Comparison of ENCODE assay signal across 8 cellular contexts in the genomic region with DNA sequence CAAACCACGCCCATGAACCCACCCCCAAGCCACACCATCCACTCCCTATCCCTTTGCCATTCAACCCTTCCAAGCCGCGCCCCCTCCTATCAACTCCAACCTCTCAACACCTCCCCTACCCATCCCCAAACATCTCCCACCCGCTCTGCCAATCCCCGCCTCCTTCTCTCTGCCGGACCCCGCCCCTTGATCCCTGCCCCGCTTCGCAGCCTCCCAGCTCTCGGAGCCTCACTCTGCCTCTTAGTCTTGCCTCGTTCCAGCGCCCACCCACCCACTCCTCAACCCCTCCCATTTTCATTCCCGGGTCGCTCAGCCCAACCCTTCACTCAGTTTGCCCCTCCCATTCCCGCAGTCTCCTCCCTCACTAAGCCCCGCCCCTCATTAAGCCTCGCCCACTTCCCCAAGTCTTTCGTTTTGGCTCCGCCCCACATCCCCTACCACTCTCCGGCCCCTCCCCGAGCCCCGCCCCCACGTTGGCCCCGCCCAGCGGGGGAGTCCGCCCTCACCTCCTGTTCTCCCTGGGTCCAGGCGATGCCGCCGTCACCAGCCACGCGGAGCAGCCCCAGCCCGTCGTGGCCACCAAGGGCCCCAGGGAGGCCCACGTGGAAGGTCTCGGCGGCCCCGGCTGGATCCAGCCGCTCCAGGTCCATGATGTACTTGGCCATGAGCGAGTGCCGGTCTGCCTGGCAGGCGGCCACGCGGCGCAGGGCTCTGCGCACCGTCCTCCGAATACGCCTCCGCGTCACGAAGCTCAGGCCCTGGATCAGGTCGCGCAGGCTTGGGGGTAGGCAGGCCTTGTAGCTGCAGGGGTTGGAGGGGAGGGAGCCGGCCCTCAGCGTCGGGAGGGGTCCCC. TPM values are rescaled to one million over a fixed set of nuclear protein-coding genes. Genes with fewer than 3 reads are reported as not detected.
A peak's percentile ranks its signal among the peaks of the same experiment; 100 is the strongest.
DNase-seq lines count a peak whose midpoint lies in the region; ATAC-seq lines count a peak whose summit lies in the region.

No MANE protein-coding gene starts in this region.

- peak; percentile 99 for DNase-seq in D341Med (ENCODE audit: low spot score)
- peak; percentile 69 for DNase-seq in NCI-H146 treated with DMSO at 0.1 percent for 48 hours (lab: John Stamatoyannopoulos, UW; ENCODE audit: unreplicated experiment)
- peak; percentile 87 for DNase-seq in activated CD4-positive, alpha-beta T cell treated with anti-CD3 and anti-CD28 coated beads, Interleukin-2, amount 10 ng/mL, durations not matched to agents 24 days and 14 days
- peak in 2 of 3 donors; percentile 22 to 24 for DNase-seq in effector memory CD4-positive, alpha-beta T cell
- DNase-seq in lung microvascular endothelial cell (ENCODE audit: low read depth in 2 of 2), result peak; percentile 68 to 84
- DNase-seq in stimulated activated CD4-positive, alpha-beta T cell treated with anti-CD3 and anti-CD28 coated beads, TNF-alpha, amount 100 ng/mL, for 24 hours (ENCODE audit: low read depth in 3 of 3), result peak in 2 of 3 experiments; percentile 56 to 74
- DNase-seq in SKM-1 (lab: John Stamatoyannopoulos, UW; ENCODE audit: unreplicated experiment), result no peak

- intact Hi-C loops in activated CD4-positive, alpha-beta T cell treated with anti-CD3 and anti-CD28 coated beads, Interleukin-2, amount 10 ng/mL, durations not matched to agents 24 days and 14 days (cut with micrococcal nuclease), result no loop called here

- no peak overlapping the region for H3K4me3 Mint-ChIP-seq in activated CD4-positive, alpha-beta T cell treated with anti-CD3 and anti-CD28 coated beads, Interleukin-2, amount 10 ng/mL, durations not matched to agents 24 days and 14 days

- no peak overlapping the region for H3K27ac Mint-ChIP-seq in activated CD4-positive, alpha-beta T cell treated with anti-CD3 and anti-CD28 coated beads, Interleukin-2, amount 10 ng/mL, durations not matched to agents 24 days and 14 days

- no peaks in the 10 kb centered on the region for H3K27me3 ChIP-seq in effector memory CD4-positive, alpha-beta T cell (replicated peaks; ENCODE audit: control insufficient read depth, insufficient read depth, low read length, poor library complexity, severe bottlenecking)

- peaks cover 83% of the 10 kb centered on the region for H3K36me3 Mint-ChIP-seq in activated CD4-positive, alpha-beta T cell treated with anti-CD3 and anti-CD28 coated beads, Interleukin-2, amount 10 ng/mL, durations not matched to agents 24 days and 14 days (ENCODE audit: low read depth)

- ATAC-seq in HG02571 (IDR thresholded peaks at IDR 0.05; ENCODE audit: unreplicated experiment), result no peak

- H3K9me3 ChIP-seq in effector memory CD4-positive, alpha-beta T cell (ENCODE audit: control insufficient read depth, low read length), result no peaks in the 10 kb centered on the region

- H3K9me3 Mint-ChIP-seq in activated CD4-positive, alpha-beta T cell treated with anti-CD3 and anti-CD28 coated beads, Interleukin-2, amount 10 ng/mL, durations not matched to agents 24 days and 14 days, result no peaks in the 10 kb centered on the region

- peaks cover 26% of the 10 kb centered on the region for H3K4me1 Mint-ChIP-seq in activated CD4-positive, alpha-beta T cell treated with anti-CD3 and anti-CD28 coated beads, Interleukin-2, amount 10 ng/mL, durations not matched to agents 24 days and 14 days

- H3K27me3 Mint-ChIP-seq in activated CD4-positive, alpha-beta T cell treated with anti-CD3 and anti-CD28 coated beads, Interleukin-2, amount 10 ng/mL, durations not matched to agents 24 days and 14 days, result no peaks in the 10 kb centered on the region

- H3K4me3 ChIP-seq in effector memory CD4-positive, alpha-beta T cell (ENCODE audit: insufficient read depth, low read depth, low read length, poor library complexity, severe bottlenecking), result no peak overlapping the region

- no peak overlapping the region for H3K27ac ChIP-seq in effector memory CD4-positive, alpha-beta T cell (ENCODE audit: insufficient read depth, low read length, poor library complexity, severe bottlenecking)

- peaks cover 69% of the 10 kb centered on the region for H3K36me3 ChIP-seq in effector memory CD4-positive, alpha-beta T cell (ENCODE audit: control insufficient read depth, insufficient read depth, low read length)

- peaks cover 34% of the 10 kb centered on the region for H3K4me1 ChIP-seq in effector memory CD4-positive, alpha-beta T cell (ENCODE audit: control insufficient read depth, insufficient read depth, low read length, poor library complexity, severe bottlenecking)

RNA-seq across cellular contexts. Expression of a gene that starts 5.7 kb away (rescaled TPM):
- total RNA-seq in activated CD4-positive, alpha-beta T cell treated with anti-CD3 and anti-CD28 coated beads, Interleukin-2, amount 10 ng/mL, durations not matched to agents 24 days and 14 days, result 226 and 239 TPM in 2 replicates
- total RNA-seq in lung microvascular endothelial cell, result 0.79 and 2.0 TPM in 2 replicates

RNA-seq across cellular contexts. Expression of a gene that starts 17.7 kb away (rescaled TPM):
- total RNA-seq in activated CD4-positive, alpha-beta T cell treated with anti-CD3 and anti-CD28 coated beads, Interleukin-2, amount 10 ng/mL, durations not matched to agents 24 days and 14 days, result 2,698 and 2,718 TPM in 2 replicates
- 1,225 and 1,496 TPM in 2 replicates for total RNA-seq in lung microvascular endothelial cell

RNA-seq across cellular contexts. Expression of a gene that starts 20.7 kb away (rescaled TPM):
- 5.9 and 8.7 TPM in 2 replicates for total RNA-seq in activated CD4-positive, alpha-beta T cell treated with anti-CD3 and anti-CD28 coated beads, Interleukin-2, amount 10 ng/mL, durations not matched to agents 24 days and 14 days
- total RNA-seq in lung microvascular endothelial cell, result not detected in 2 replicates

RNA-seq across cellular contexts. Expression of a gene that starts 29.7 kb away (rescaled TPM):
- 1.1 and 1.5 TPM in 2 replicates for total RNA-seq in activated CD4-positive, alpha-beta T cell treated with anti-CD3 and anti-CD28 coated beads, Interleukin-2, amount 10 ng/mL, durations not matched to agents 24 days and 14 days
- total RNA-seq in lung microvascular endothelial cell, result not detected in 2 replicates

RNA-seq across cellular contexts. Expression of a gene that starts 47.1 kb away (rescaled TPM):
- total RNA-seq in activated CD4-positive, alpha-beta T cell treated with anti-CD3 and anti-CD28 coated beads, Interleukin-2, amount 10 ng/mL, durations not matched to agents 24 days and 14 days, result not detected in 2 replicates
- 0.22 TPM in 1 of 2 replicates, not detected in the other for total RNA-seq in lung microvascular endothelial cell

Comparison
In these comparisons a context has a peak if more than half of its experiments do, and no peak if none do; other contexts are left out.
1. RNA of a gene that starts 5.7 kb away (total RNA-seq): 226 to 239 TPM in activated CD4-positive, alpha-beta T cell treated with anti-CD3 and anti-CD28 coated beads, Interleukin-2, amount 10 ng/mL, durations not matched to agents 24 days and 14 days; 0.79 to 2.0 TPM in lung microvascular endothelial cell; every median in the first group is over 10 times any median in the second.